ENCODE assay signal across 8 cellular contexts in genomic region chrX:103405009-103405333, GRCh38. TPM values are rescaled to one million over a fixed set of nuclear protein-coding genes. Genes with fewer than 3 reads are reported as not detected.
DNase-seq lines count a peak whose midpoint lies in the region; FAIRE-seq and TF ChIP-seq lines count a peak whose summit lies in the region.

No MANE protein-coding gene starts in this region.

- POLR2A ChIA-PET in activated CD4-positive, alpha-beta memory T cell treated with anti-CD3 and anti-CD28 coated beads, Interleukin-2, amount 10 ng/mL, durations not matched to agents 7 days and 5 days (lab: Charles Lee): no interaction called here

- H3K4me1 ChIP-seq in kidney (ENCODE audit: control insufficient read depth in 1 of 2, insufficient read depth in 1 of 2, low read depth in 1 of 2, low read length in 2 of 2) (no peaks in the 10 kb centered on the region), tibial nerve (peaks cover 0 to 4% (median 2%) of the 10 kb centered on the region in 4 donors)

- TF ChIP-seq CTCF in kidney (IDR thresholded peaks at IDR 0.05; ENCODE audit: borderline replicate concordance, extremely low read depth, insufficient read depth) (no peak), tibial nerve (IDR thresholded peaks at IDR 0.05) (no peak)

- no peak for TF ChIP-seq POLR2A in tibial nerve (IDR thresholded peaks at IDR 0.05)

- H3K27ac Mint-ChIP-seq in activated T-cell treated with anti-CD3 and anti-CD28 coated beads, Interleukin-2, amount 50 U/mL, for 24 hours: no peak overlapping the region
- H3K27ac Mint-ChIP-seq in activated CD4-positive, alpha-beta memory T cell treated with anti-CD3 and anti-CD28 coated beads, Interleukin-2, amount 10 ng/mL, durations not matched to agents 7 days and 5 days: no peak overlapping the region

- no peaks in the 10 kb centered on the region for H3K9me3 Mint-ChIP-seq in activated T-cell treated with anti-CD3 and anti-CD28 coated beads, Interleukin-2, amount 50 U/mL, for 24 hours
- H3K9me3 Mint-ChIP-seq in activated CD4-positive, alpha-beta memory T cell treated with anti-CD3 and anti-CD28 coated beads, Interleukin-2, amount 10 ng/mL, durations not matched to agents 7 days and 5 days: no peaks in the 10 kb centered on the region

- H3K4me3 ChIP-seq in kidney (ENCODE audit: low read length in 2 of 2) (peak overlapping the region; percentile 67 to 71), tibial nerve (peak overlapping the region; percentile 26 to 56 (median 32))

- peaks cover 11% of the 10 kb centered on the region for H3K4me1 Mint-ChIP-seq in activated T-cell treated with anti-CD3 and anti-CD28 coated beads, Interleukin-2, amount 50 U/mL, for 24 hours (ENCODE audit: low read depth)
- peaks cover 11% of the 10 kb centered on the region for H3K4me1 Mint-ChIP-seq in activated CD4-positive, alpha-beta memory T cell treated with anti-CD3 and anti-CD28 coated beads, Interleukin-2, amount 10 ng/mL, durations not matched to agents 7 days and 5 days

- H3K27ac ChIP-seq in kidney (ENCODE audit: low read depth in 2 of 2, low read length in 2 of 2) (peak overlapping the region; percentile 51 to 53), tibial nerve (peak overlapping the region in 2 of 4 donors; percentile 12 to 81)

- no peaks in the 10 kb centered on the region for H3K36me3 ChIP-seq in kidney (ENCODE audit: control insufficient read depth in 1 of 2, insufficient read depth in 2 of 2, low read length in 2 of 2)
- H3K36me3 ChIP-seq in tibial nerve: no peaks in the 10 kb centered on the region

- FAIRE-seq in kidney (lab: Jason Lieb, UNC): no peak

- TF ChIP-seq EP300 in tibial nerve (IDR thresholded peaks at IDR 0.05): no peak

- H3K27me3 ChIP-seq in tibial nerve: peaks cover 0 to 10% of the 10 kb centered on the region in 2 donors

- H3K36me3 Mint-ChIP-seq in activated T-cell treated with anti-CD3 and anti-CD28 coated beads, Interleukin-2, amount 50 U/mL, for 24 hours (ENCODE audit: low read depth): no peaks in the 10 kb centered on the region
- H3K36me3 Mint-ChIP-seq in activated CD4-positive, alpha-beta memory T cell treated with anti-CD3 and anti-CD28 coated beads, Interleukin-2, amount 10 ng/mL, durations not matched to agents 7 days and 5 days (ENCODE audit: low read depth): no peaks in the 10 kb centered on the region

- H3K4me3 Mint-ChIP-seq in activated T-cell treated with anti-CD3 and anti-CD28 coated beads, Interleukin-2, amount 50 U/mL, for 24 hours: peak overlapping the region; percentile 80
- H3K4me3 Mint-ChIP-seq in activated CD4-positive, alpha-beta memory T cell treated with anti-CD3 and anti-CD28 coated beads, Interleukin-2, amount 10 ng/mL, durations not matched to agents 7 days and 5 days: peak overlapping the region; percentile 77

- no peak for DNase-seq in activated T-cell treated with anti-CD3 and anti-CD28 coated beads, Interleukin-2, amount 50 U/mL, for 24 hours
- no peak for DNase-seq in activated T-cell treated with anti-CD3 and anti-CD28 coated beads, Interleukin-2, amount 50 U/mL, for 48 hours
- DNase-seq in activated CD4-positive, alpha-beta memory T cell treated with anti-CD3 and anti-CD28 coated beads, Interleukin-2, amount 10 ng/mL, durations not matched to agents 7 days and 5 days: no peak
- DNase-seq in kidney (no peak), tibial nerve (ENCODE audit: low spot score in 2 of 2) (no peak), UCSD-AML1 (lab: John Stamatoyannopoulos, UW; ENCODE audit: unreplicated experiment) (no peak), NCI-H748 treated with DMSO at 0.1 percent for 48 hours (lab: John Stamatoyannopoulos, UW) (no peak)
- no peak for DNase-seq in activated CD4-positive, alpha-beta T cell treated with anti-CD3 and anti-CD28 coated beads, Interleukin-2, amount 50 U/mL, for 1 hour

- intact Hi-C loops in kidney (cut with DNase I): no loop called here

- CTCF ChIA-PET in activated CD4-positive, alpha-beta memory T cell treated with anti-CD3 and anti-CD28 coated beads, Interleukin-2, amount 10 ng/mL, durations not matched to agents 7 days and 5 days (lab: Charles Lee): no interaction called here

- H3K9ac ChIP-seq in kidney (ENCODE audit: low read length in 2 of 2): peak overlapping the region; percentile 46 to 65

- H3K9me3 ChIP-seq in kidney (ENCODE audit: control insufficient read depth in 1 of 2, low read length in 2 of 2) (no peaks in the 10 kb centered on the region), tibial nerve (no peaks in the 10 kb centered on the region)

- WGBS in tibial nerve, 2 donors: 0 to 28% methylated on average over 7 of the region's 7 CpGs

- peaks cover 70% of the 10 kb centered on the region for H3K27me3 Mint-ChIP-seq in activated T-cell treated with anti-CD3 and anti-CD28 coated beads, Interleukin-2, amount 50 U/mL, for 24 hours
- no peaks in the 10 kb centered on the region for H3K27me3 Mint-ChIP-seq in activated CD4-positive, alpha-beta memory T cell treated with anti-CD3 and anti-CD28 coated beads, Interleukin-2, amount 10 ng/mL, durations not matched to agents 7 days and 5 days

RNA-seq across cellular contexts. Expression of gene BEX3, which starts 28.6 kb away (rescaled TPM):
- total RNA-seq in activated CD4-positive, alpha-beta memory T cell treated with anti-CD3 and anti-CD28 coated beads, Interleukin-2, amount 10 ng/mL, durations not matched to agents 7 days and 5 days: 10 to 100 TPM; 18.6 to 20.0 TPM
- total RNA-seq in kidney: 131 TPM
- polyA plus RNA-seq in kidney (ENCODE audit: insufficient read depth, low read depth, low replicate concordance): 458 TPM
- total RNA-seq in tibial nerve: 100 to 1,000 TPM; 121 to 211 (median 202) TPM

RNA-seq across cellular contexts. Expression of gene TCEAL9, which starts 48.7 kb away (rescaled TPM):
- 1 to 10 TPM in 1 of 2 experiments, under 1 TPM in 1; 0.50 to 1.0 TPM for total RNA-seq in activated CD4-positive, alpha-beta memory T cell treated with anti-CD3 and anti-CD28 coated beads, Interleukin-2, amount 10 ng/mL, durations not matched to agents 7 days and 5 days
- total RNA-seq in kidney (40.8 TPM), tibial nerve (100 to 1,000 TPM in 1 of 4 donors, 10 to 100 TPM in 3; 49.2 to 114 (median 55.4) TPM)
- polyA plus RNA-seq in kidney (ENCODE audit: insufficient read depth, low read depth, low replicate concordance): 141 TPM

Comparison
In these comparisons a context has a peak if more than half of its experiments do, and no peak if none do; other contexts are left out.
1. RNA of gene TCEAL9, which starts 48.7 kb away (total RNA-seq): 49.2 to 114 TPM in tibial nerve and 40.8 TPM in kidney (single experiment); 0.50 to 1.0 TPM in activated CD4-positive, alpha-beta memory T cell treated with anti-CD3 and anti-CD28 coated beads, Interleukin-2, amount 10 ng/mL, durations not matched to agents 7 days and 5 days; every median in the first group is over 10 times any median in the second.